In the genomic region with DNA sequence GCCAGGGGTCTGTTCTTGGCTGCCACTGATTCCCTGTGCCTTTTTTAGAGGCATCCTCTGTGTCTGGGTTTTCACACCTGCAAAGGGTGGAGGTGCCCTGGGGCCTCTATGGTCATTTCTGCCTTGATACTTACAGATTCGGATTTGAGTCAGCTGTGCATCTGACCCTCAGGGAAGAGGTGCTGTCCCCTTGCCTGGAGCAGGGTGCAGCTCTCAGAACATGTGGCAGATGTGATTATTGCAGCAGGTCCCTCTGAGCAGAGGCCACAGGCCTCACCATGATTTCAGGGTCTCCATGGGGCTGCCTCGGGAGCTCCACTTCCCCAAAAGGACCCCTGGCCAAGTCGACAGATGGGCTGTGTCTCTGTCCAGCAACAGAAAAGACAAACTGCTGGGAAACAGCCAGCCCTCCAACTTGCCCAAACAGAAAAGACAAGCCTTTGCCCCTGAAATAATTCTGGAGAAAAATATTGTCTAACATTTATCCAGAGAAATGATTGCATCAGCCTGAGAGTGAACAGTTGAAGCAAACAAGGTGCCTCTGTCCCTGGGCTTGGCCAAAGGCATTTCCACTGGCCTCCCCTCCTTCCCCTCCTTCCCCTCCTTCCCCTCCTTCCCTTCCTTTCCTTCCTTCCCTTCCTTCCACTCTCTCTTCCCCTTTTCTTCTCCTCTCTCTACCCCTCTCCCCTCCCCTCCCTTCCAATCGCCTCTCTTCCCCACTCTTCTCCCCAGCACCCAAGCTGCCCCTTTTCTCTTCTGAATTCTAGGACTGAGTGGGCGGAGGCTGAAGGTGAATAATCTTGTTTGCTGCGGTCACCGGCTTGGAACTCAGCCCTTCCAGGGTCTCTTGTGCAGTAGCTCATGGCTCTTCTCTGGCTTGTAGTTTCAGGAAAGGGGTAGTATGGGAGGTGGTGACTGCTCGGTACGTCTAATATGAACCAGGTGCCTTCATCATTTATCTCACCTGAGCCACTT, we compare ENCODE assay signal across 1 cellular context.
A peak's percentile ranks its signal among the peaks of the same experiment; 100 is the strongest.
TF ChIP-seq lines count a peak whose summit lies in the region.

No MANE protein-coding gene starts in this region.

TF ChIP-seq in HEK293, 187 proteins besides CTCF, POLR2A, EP300 and RAD21 (continued from another document):
- TF ChIP-seq, protein P1, sequence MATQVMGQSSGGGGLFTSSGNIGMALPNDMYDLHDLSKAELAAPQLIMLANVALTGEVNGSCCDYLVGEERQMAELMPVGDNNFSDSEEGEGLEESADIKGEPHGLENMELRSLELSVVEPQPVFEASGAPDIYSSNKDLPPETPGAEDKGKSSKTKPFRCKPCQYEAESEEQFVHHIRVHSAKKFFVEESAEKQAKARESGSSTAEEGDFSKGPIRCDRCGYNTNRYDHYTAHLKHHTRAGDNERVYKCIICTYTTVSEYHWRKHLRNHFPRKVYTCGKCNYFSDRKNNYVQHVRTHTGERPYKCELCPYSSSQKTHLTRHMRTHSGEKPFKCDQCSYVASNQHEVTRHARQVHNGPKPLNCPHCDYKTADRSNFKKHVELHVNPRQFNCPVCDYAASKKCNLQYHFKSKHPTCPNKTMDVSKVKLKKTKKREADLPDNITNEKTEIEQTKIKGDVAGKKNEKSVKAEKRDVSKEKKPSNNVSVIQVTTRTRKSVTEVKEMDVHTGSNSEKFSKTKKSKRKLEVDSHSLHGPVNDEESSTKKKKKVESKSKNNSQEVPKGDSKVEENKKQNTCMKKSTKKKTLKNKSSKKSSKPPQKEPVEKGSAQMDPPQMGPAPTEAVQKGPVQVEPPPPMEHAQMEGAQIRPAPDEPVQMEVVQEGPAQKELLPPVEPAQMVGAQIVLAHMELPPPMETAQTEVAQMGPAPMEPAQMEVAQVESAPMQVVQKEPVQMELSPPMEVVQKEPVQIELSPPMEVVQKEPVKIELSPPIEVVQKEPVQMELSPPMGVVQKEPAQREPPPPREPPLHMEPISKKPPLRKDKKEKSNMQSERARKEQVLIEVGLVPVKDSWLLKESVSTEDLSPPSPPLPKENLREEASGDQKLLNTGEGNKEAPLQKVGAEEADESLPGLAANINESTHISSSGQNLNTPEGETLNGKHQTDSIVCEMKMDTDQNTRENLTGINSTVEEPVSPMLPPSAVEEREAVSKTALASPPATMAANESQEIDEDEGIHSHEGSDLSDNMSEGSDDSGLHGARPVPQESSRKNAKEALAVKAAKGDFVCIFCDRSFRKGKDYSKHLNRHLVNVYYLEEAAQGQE (tag by site-specific recombination; IDR thresholded peaks at IDR 0.05), result peak; percentile 37; the same call in 1 of the 2 replicates
- TF ChIP-seq GLI4 (tag by site-specific recombination; IDR thresholded peaks at IDR 0.05), result no peak
